ENCODE assay signal across 8 cellular contexts in the genomic region with DNA sequence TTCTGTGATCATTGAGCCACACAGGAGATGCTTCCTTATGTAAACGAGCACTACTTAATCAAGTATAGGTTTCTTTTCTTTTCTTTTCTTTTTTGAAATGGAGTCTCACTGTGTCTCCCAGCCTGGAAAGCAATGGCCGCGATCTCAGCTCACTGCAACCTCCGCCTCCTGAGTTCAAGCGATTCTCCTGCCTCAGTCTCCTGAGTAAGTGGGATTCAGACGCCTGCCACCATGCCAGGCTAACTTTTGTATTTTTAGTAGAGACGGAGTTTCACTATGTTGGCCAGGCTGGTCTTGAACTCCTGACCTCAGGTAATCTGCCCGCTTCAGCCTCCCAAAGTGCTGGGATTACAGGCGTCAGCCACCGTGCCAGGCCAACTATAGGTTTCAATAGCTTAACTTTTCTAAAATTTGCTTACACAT. TPM values are rescaled to one million over a fixed set of nuclear protein-coding genes. Genes with fewer than 3 reads are reported as not detected.
A peak's percentile ranks its signal among the peaks of the same experiment; 100 is the strongest.
DNase-seq lines count a peak whose midpoint lies in the region; ATAC-seq, FAIRE-seq and TF ChIP-seq lines count a peak whose summit lies in the region.
"Not testable (repeated sequence)": the region's sequence is repeated elsewhere in the genome, so short reads cannot be mapped to it uniquely, and the experiment has no call there.

No MANE protein-coding gene starts in this region.

- H3K9me3 ChIP-seq in CD4-positive, CD25-positive, alpha-beta regulatory T cell (ENCODE audit: control insufficient read depth in 2 of 2, low read length in 2 of 2); kidney (ENCODE audit: control insufficient read depth in 1 of 2, low read length in 2 of 2): not testable (repeated sequence)

- intact Hi-C loops in activated T-helper 2 cell treated with anti-CD3 and anti-CD28 coated beads, Interferon-gamma antibody, Interleukin-2, Interleukin-4, amounts not matched to agents 10 μg/mL and 5 μg/mL and 100 μg/mL, durations not matched to agents 14 hours and 24 hours and 36 hours (cut with micrococcal nuclease) = loop anchor here (1.0 to 2.0 kb wide), 4 partner anchors 15 to 117 kb away; no protein-coding TSS in a partner anchor
- intact Hi-C loops in kidney (cut with DNase I) = not testable (repeated sequence)

- H3K4me1 Mint-ChIP-seq in CD4-positive, CD25-positive, alpha-beta regulatory T cell = peaks cover 30 to 62% (median 40%) of the 10 kb centered on the region in 4 donors
- peaks cover 48% of the 10 kb centered on the region for H3K4me1 Mint-ChIP-seq in activated T-helper 2 cell treated with anti-CD3 and anti-CD28 coated beads, Interferon-gamma antibody, Interleukin-2, Interleukin-4, amounts not matched to agents 10 μg/mL and 5 μg/mL and 100 μg/mL, durations not matched to agents 14 hours and 24 hours and 36 hours (ENCODE audit: low read depth)

- not testable (repeated sequence) for TF ChIP-seq CTCF in kidney (IDR thresholded peaks at IDR 0.05; ENCODE audit: borderline replicate concordance, extremely low read depth, insufficient read depth)

- not testable (repeated sequence) for H3K27me3 Mint-ChIP-seq in CD4-positive, CD25-positive, alpha-beta regulatory T cell; activated T-helper 2 cell treated with anti-CD3 and anti-CD28 coated beads, Interferon-gamma antibody, Interleukin-2, Interleukin-4, amounts not matched to agents 10 μg/mL and 5 μg/mL and 100 μg/mL, durations not matched to agents 14 hours and 24 hours and 36 hours (ENCODE audit: low read depth)

- H3K9ac ChIP-seq in kidney (ENCODE audit: low read length in 2 of 2) = not testable (repeated sequence)

- H3K27ac ChIP-seq in CD4-positive, CD25-positive, alpha-beta regulatory T cell (ENCODE audit: insufficient read depth, low read length, poor library complexity, severe bottlenecking) = peak overlapping the region; percentile 79
- not testable (repeated sequence) for H3K27ac ChIP-seq in kidney (ENCODE audit: low read depth in 2 of 2, low read length in 2 of 2)

- not testable (repeated sequence) for H3K36me3 ChIP-seq in CD4-positive, CD25-positive, alpha-beta regulatory T cell (ENCODE audit: control insufficient read depth, insufficient read depth, low read length); kidney (ENCODE audit: control insufficient read depth in 1 of 2, insufficient read depth in 2 of 2, low read length in 2 of 2)

- peak overlapping the region; percentile 96 for H3K4me3 ChIP-seq in CD4-positive, CD25-positive, alpha-beta regulatory T cell (ENCODE audit: low read depth, low read length)
- H3K4me3 ChIP-seq in kidney (ENCODE audit: low read length in 2 of 2) = not testable (repeated sequence)

- DNase-seq in CD4-positive, CD25-positive, alpha-beta regulatory T cell = not testable (repeated sequence)
- DNase-seq in T-helper 9 cell (peak; percentile 13), kidney (peak; percentile 32)
- DNase-seq in activated T-helper 2 cell treated with anti-CD3 and anti-CD28 coated beads, Interferon-gamma antibody, Interleukin-2, Interleukin-4, amounts not matched to agents 10 μg/mL and 5 μg/mL and 100 μg/mL, durations not matched to agents 14 hours and 24 hours and 36 hours (ENCODE audit: low spot score) = peak; percentile 32
- peak; percentile 48 for DNase-seq in stimulated activated CD8-positive, alpha-beta memory T cell treated with anti-CD3 and anti-CD28 coated beads, Interleukin-4, amount 100 ng/mL, for 48 hours

- peak overlapping the region; percentile 92 to 100 (median 96) for H3K4me3 Mint-ChIP-seq in CD4-positive, CD25-positive, alpha-beta regulatory T cell
- peak overlapping the region; percentile 91 for H3K4me3 Mint-ChIP-seq in activated T-helper 2 cell treated with anti-CD3 and anti-CD28 coated beads, Interferon-gamma antibody, Interleukin-2, Interleukin-4, amounts not matched to agents 10 μg/mL and 5 μg/mL and 100 μg/mL, durations not matched to agents 14 hours and 24 hours and 36 hours (ENCODE audit: low read depth)

- H3K4me1 ChIP-seq in CD4-positive, CD25-positive, alpha-beta regulatory T cell (ENCODE audit: control insufficient read depth, insufficient read depth, low read length, poor library complexity, severe bottlenecking) = peaks cover 56% of the 10 kb centered on the region
- not testable (repeated sequence) for H3K4me1 ChIP-seq in kidney (ENCODE audit: control insufficient read depth in 1 of 2, insufficient read depth in 1 of 2, low read depth in 1 of 2, low read length in 2 of 2)

- not testable (repeated sequence) for H3K9me3 Mint-ChIP-seq in CD4-positive, CD25-positive, alpha-beta regulatory T cell; activated T-helper 2 cell treated with anti-CD3 and anti-CD28 coated beads, Interferon-gamma antibody, Interleukin-2, Interleukin-4, amounts not matched to agents 10 μg/mL and 5 μg/mL and 100 μg/mL, durations not matched to agents 14 hours and 24 hours and 36 hours

- H3K27ac Mint-ChIP-seq in CD4-positive, CD25-positive, alpha-beta regulatory T cell = peak overlapping the region; percentile 81 to 99 (median 90)
- H3K27ac Mint-ChIP-seq in activated T-helper 2 cell treated with anti-CD3 and anti-CD28 coated beads, Interferon-gamma antibody, Interleukin-2, Interleukin-4, amounts not matched to agents 10 μg/mL and 5 μg/mL and 100 μg/mL, durations not matched to agents 14 hours and 24 hours and 36 hours = peak overlapping the region; percentile 93

- not testable (repeated sequence) for FAIRE-seq in kidney (lab: Jason Lieb, UNC)

- ATAC-seq in CD4-positive, CD25-positive, alpha-beta regulatory T cell (ENCODE audit: low read depth in 2 of 2) = peak in 1 of 2 donors; percentile 15
- peak; percentile 32 for ATAC-seq in GM19023 (IDR thresholded peaks at IDR 0.05; ENCODE audit: unreplicated experiment)
- ATAC-seq in HG02588 (IDR thresholded peaks at IDR 0.05; ENCODE audit: unreplicated experiment) = peak; percentile 23
- peak; percentile 20 for ATAC-seq in HG03280 (IDR thresholded peaks at IDR 0.05; ENCODE audit: unreplicated experiment)

- H3K36me3 Mint-ChIP-seq in CD4-positive, CD25-positive, alpha-beta regulatory T cell; activated T-helper 2 cell treated with anti-CD3 and anti-CD28 coated beads, Interferon-gamma antibody, Interleukin-2, Interleukin-4, amounts not matched to agents 10 μg/mL and 5 μg/mL and 100 μg/mL, durations not matched to agents 14 hours and 24 hours and 36 hours (ENCODE audit: low read depth): not testable (repeated sequence)

- H3K27me3 ChIP-seq in CD4-positive, CD25-positive, alpha-beta regulatory T cell (ENCODE audit: control insufficient read depth, insufficient read depth, low read length) = not testable (repeated sequence)

RNA-seq across cellular contexts. Expression of a gene that starts 25.0 kb away (rescaled TPM):
- 726 TPM for total RNA-seq in CD4-positive, CD25-positive, alpha-beta regulatory T cell
- 100 to 1,000 TPM; 221 to 262 (median 237) TPM for polyA plus RNA-seq in CD4-positive, CD25-positive, alpha-beta regulatory T cell
- total RNA-seq in activated T-helper 2 cell treated with anti-CD3 and anti-CD28 coated beads, Interferon-gamma antibody, Interleukin-2, Interleukin-4, amounts not matched to agents 10 μg/mL and 5 μg/mL and 100 μg/mL, durations not matched to agents 14 hours and 24 hours and 36 hours = 230 and 244 TPM in 2 replicates
- 167 TPM for total RNA-seq in kidney
- 22.0 TPM for polyA plus RNA-seq in kidney (ENCODE audit: insufficient read depth, low read depth, low replicate concordance)
